ENCODE assay signal across 7 cellular contexts in genomic region chr7:1136841-1137516, GRCh38. TPM values are rescaled to one million over a fixed set of nuclear protein-coding genes. Genes with fewer than 3 reads are reported as not detected.
DNase-seq lines count a peak whose midpoint lies in the region; ATAC-seq and TF ChIP-seq lines count a peak whose summit lies in the region.

No MANE protein-coding gene starts in this region.

- H3K4me1 ChIP-seq in left lung (peaks cover 9 to 17% of the 10 kb centered on the region in 2 donors), upper lobe of right lung (peaks cover 11% of the 10 kb centered on the region)

- H3K4me3 Mint-ChIP-seq in activated T-helper 2 cell treated with anti-CD3 and anti-CD28 coated beads, Interferon-gamma antibody, Interleukin-2, Interleukin-4, amounts not matched to agents 10 μg/mL and 5 μg/mL and 100 μg/mL, durations not matched to agents 14 hours and 24 hours and 36 hours (ENCODE audit: low read depth), result peak overlapping the region; percentile 87

- H3K36me3 ChIP-seq in GM06990 (ENCODE audit: control insufficient read depth, insufficient read depth, low read length) (peaks cover 2% of the 10 kb centered on the region; the same call in 1 of the 2 replicates), MG63 (0 out of 2 replicates have a peak, but pooled peaks cover 3% of the 10 kb centered on the region), left lung (no peaks in the 10 kb centered on the region), upper lobe of right lung (no peaks in the 10 kb centered on the region)

- H3K4me1 Mint-ChIP-seq in activated T-helper 2 cell treated with anti-CD3 and anti-CD28 coated beads, Interferon-gamma antibody, Interleukin-2, Interleukin-4, amounts not matched to agents 10 μg/mL and 5 μg/mL and 100 μg/mL, durations not matched to agents 14 hours and 24 hours and 36 hours (ENCODE audit: low read depth), result peaks cover 9% of the 10 kb centered on the region

- intact Hi-C loops in activated T-helper 2 cell treated with anti-CD3 and anti-CD28 coated beads, Interferon-gamma antibody, Interleukin-2, Interleukin-4, amounts not matched to agents 10 μg/mL and 5 μg/mL and 100 μg/mL, durations not matched to agents 14 hours and 24 hours and 36 hours (cut with micrococcal nuclease), result loop anchor here (5.0 kb wide), 1 partner anchor 50 kb away; the partner anchor contains the start of gene GPER1
- intact Hi-C loops in left lung (cut with DNase I) (no loop called here), upper lobe of right lung (cut with DNase I) (no loop called here)

- no peaks in the 10 kb centered on the region for H3K27me3 Mint-ChIP-seq in activated T-helper 2 cell treated with anti-CD3 and anti-CD28 coated beads, Interferon-gamma antibody, Interleukin-2, Interleukin-4, amounts not matched to agents 10 μg/mL and 5 μg/mL and 100 μg/mL, durations not matched to agents 14 hours and 24 hours and 36 hours (ENCODE audit: low read depth)

- H3K9me3 ChIP-seq in MG63 (no peaks in the 10 kb centered on the region), left lung (no peaks in the 10 kb centered on the region), upper lobe of right lung (no peaks in the 10 kb centered on the region)

- H3K4me3 ChIP-seq in GM06990 (replicated peaks; ENCODE audit: low read depth, low read length) (peak overlapping the region; percentile 80), MG63 (peak overlapping the region; percentile 92), left lung (peak overlapping the region; percentile 69 to 70), upper lobe of right lung (peak overlapping the region; percentile 69)

- no peak for TF ChIP-seq CTCF in GM06990 (IDR thresholded peaks at IDR 0.05; ENCODE audit: insufficient read depth, low read length, poor library complexity, severe bottlenecking)
- TF ChIP-seq CTCF in left lung (IDR thresholded peaks at IDR 0.05), result no peak
- no peak for TF ChIP-seq CTCF in upper lobe of right lung (IDR thresholded peaks at IDR 0.05)
- TF ChIP-seq CTCF in GM10248 (IDR thresholded peaks at IDR 0.05; ENCODE audit: control extremely low read depth, extremely low read depth, low read depth, missing control alignments), result no peak

- CTCF ChIA-PET in GM10248 (lab: Yijun Ruan, JAX), result interaction anchor here (0.9 to 5.7 kb wide), 11 partner anchors 12 to 144 kb away, joined by 3 to 36 read pairs (median 7); partner anchors contain the start of gene GPER1

- H3K27ac ChIP-seq in left lung (no peak overlapping the region), upper lobe of right lung (no peak overlapping the region)

- ATAC-seq in left lung (no peak), upper lobe of right lung (no peak), HG02588 (IDR thresholded peaks at IDR 0.05; ENCODE audit: unreplicated experiment) (no peak)

- POLR2A ChIA-PET in GM10248 (lab: Yijun Ruan, JAX), result no interaction called here

- H3K27ac Mint-ChIP-seq in activated T-helper 2 cell treated with anti-CD3 and anti-CD28 coated beads, Interferon-gamma antibody, Interleukin-2, Interleukin-4, amounts not matched to agents 10 μg/mL and 5 μg/mL and 100 μg/mL, durations not matched to agents 14 hours and 24 hours and 36 hours, result peak overlapping the region; percentile 73

- DNase-seq in GM06990 (ENCODE audit: extremely low read depth, insufficient read length) (no peak), MG63 (no peak), left lung (no peak), upper lobe of right lung (peak; percentile 51), GM10248 (ENCODE audit: extremely low spot score) (no peak)
- no peak for DNase-seq in activated T-helper 2 cell treated with anti-CD3 and anti-CD28 coated beads, Interferon-gamma antibody, Interleukin-2, Interleukin-4, amounts not matched to agents 10 μg/mL and 5 μg/mL and 100 μg/mL, durations not matched to agents 14 hours and 24 hours and 36 hours (ENCODE audit: low spot score)

- H3K36me3 Mint-ChIP-seq in activated T-helper 2 cell treated with anti-CD3 and anti-CD28 coated beads, Interferon-gamma antibody, Interleukin-2, Interleukin-4, amounts not matched to agents 10 μg/mL and 5 μg/mL and 100 μg/mL, durations not matched to agents 14 hours and 24 hours and 36 hours (ENCODE audit: low read depth), result no peaks in the 10 kb centered on the region

- no peaks in the 10 kb centered on the region for H3K27me3 ChIP-seq in GM06990 (replicated peaks; ENCODE audit: control insufficient read depth, insufficient read depth, low read length)
- H3K27me3 ChIP-seq in MG63, result no peaks in the 10 kb centered on the region
- no peaks in the 10 kb centered on the region for H3K27me3 ChIP-seq in left lung
- no peaks in the 10 kb centered on the region for H3K27me3 ChIP-seq in upper lobe of right lung

- peaks cover under 1% of the 10 kb centered on the region for H3K9me3 Mint-ChIP-seq in activated T-helper 2 cell treated with anti-CD3 and anti-CD28 coated beads, Interferon-gamma antibody, Interleukin-2, Interleukin-4, amounts not matched to agents 10 μg/mL and 5 μg/mL and 100 μg/mL, durations not matched to agents 14 hours and 24 hours and 36 hours

RNA-seq across cellular contexts. Expression of gene ZFAND2A, which starts 23.0 kb away (rescaled TPM):
- 49.9 and 71.8 TPM in 2 replicates for total RNA-seq in MG63 (2014; rRNA removed; shearing (Covaris generic); ENCODE audit: low replicate concordance)
- 20.5 and 21.9 TPM in 2 replicates for total RNA-seq in activated T-helper 2 cell treated with anti-CD3 and anti-CD28 coated beads, Interferon-gamma antibody, Interleukin-2, Interleukin-4, amounts not matched to agents 10 μg/mL and 5 μg/mL and 100 μg/mL, durations not matched to agents 14 hours and 24 hours and 36 hours
- total RNA-seq in left lung (10 to 100 TPM; 15.1 to 28.9 TPM), upper lobe of right lung (19.9 TPM)

RNA-seq across cellular contexts. Expression of gene GPER1, which starts 49.1 kb away (rescaled TPM):
- total RNA-seq in MG63 (2014; rRNA removed; shearing (Covaris generic); ENCODE audit: low replicate concordance), result 2.2 and 2.8 TPM in 2 replicates
- total RNA-seq in activated T-helper 2 cell treated with anti-CD3 and anti-CD28 coated beads, Interferon-gamma antibody, Interleukin-2, Interleukin-4, amounts not matched to agents 10 μg/mL and 5 μg/mL and 100 μg/mL, durations not matched to agents 14 hours and 24 hours and 36 hours, result 0.37 and 0.46 TPM in 2 replicates
- total RNA-seq in left lung, result 10 to 100 TPM in 1 of 2 donors, 1 to 10 TPM in 1; 8.1 to 11.6 TPM
- total RNA-seq in upper lobe of right lung, result 11.1 TPM
